ENCODE assay signal across 8 cellular contexts in genomic region chr2:56185101-56185581, GRCh38. TPM values are rescaled to one million over a fixed set of nuclear protein-coding genes. Genes with fewer than 3 reads are reported as not detected.
DNase-seq lines count a peak whose midpoint lies in the region; ATAC-seq and TF ChIP-seq lines count a peak whose summit lies in the region.

No MANE protein-coding gene starts in this region.

- peak overlapping the region in 2 of 3 donors; percentile 43 to 74 for H3K27ac Mint-ChIP-seq in IgD-negative memory B cell
- H3K27ac Mint-ChIP-seq in central memory CD8-positive, alpha-beta T cell (ENCODE audit: low read depth) = no peak overlapping the region

- H3K4me3 Mint-ChIP-seq in IgD-negative memory B cell = peak overlapping the region; percentile 19 to 73 (median 43)
- peak overlapping the region; percentile 36 for H3K4me3 Mint-ChIP-seq in central memory CD8-positive, alpha-beta T cell

- H3K9me3 ChIP-seq in right lobe of liver (no peaks in the 10 kb centered on the region), tibial nerve (no peaks in the 10 kb centered on the region)

- H3K36me3 ChIP-seq in right lobe of liver (no peaks in the 10 kb centered on the region), tibial nerve (no peaks in the 10 kb centered on the region)

- WGBS in right lobe of liver (ENCODE audit: insufficient coverage, low coverage, low lambda C conversion rate, missing lambda C conversion rate) = 0% methylated on average over 9 of the region's 24 CpGs
- WGBS in tibial nerve, 2 donors = 0 to 2% methylated on average over 14 to 24 of the region's 24 CpGs

- TF ChIP-seq CTCF in right lobe of liver (IDR thresholded peaks at IDR 0.05) = no peak
- TF ChIP-seq CTCF in tibial nerve (IDR thresholded peaks at IDR 0.05) = no peak

- no peaks in the 10 kb centered on the region for H3K36me3 Mint-ChIP-seq in IgD-negative memory B cell
- no peaks in the 10 kb centered on the region for H3K36me3 Mint-ChIP-seq in central memory CD8-positive, alpha-beta T cell (ENCODE audit: insufficient read depth)

- DNase-seq in C1 segment of cervical spinal cord (lab: John Stamatoyannopoulos, UW) = peak in 12 of 14 donors; percentile 15 to 77 (median 36)
- DNase-seq in central memory CD8-positive, alpha-beta T cell (ENCODE audit: low spot score in 2 of 2) = no peak
- peak; percentile 41 to 61 (median 46) for DNase-seq in right lobe of liver
- DNase-seq in tibial nerve (ENCODE audit: low spot score in 2 of 2) = peak in 1 of 2 donors; percentile 20
- no peak for DNase-seq in NCI-H187 (lab: John Stamatoyannopoulos, UW)
- no peak for DNase-seq in GF-D8 (lab: John Stamatoyannopoulos, UW)

- no peak for TF ChIP-seq EP300 in tibial nerve (IDR thresholded peaks at IDR 0.05)

- H3K27ac ChIP-seq in right lobe of liver = no peak overlapping the region
- H3K27ac ChIP-seq in tibial nerve = peak overlapping the region in 1 of 4 donors; percentile 39

- H3K4me3 ChIP-seq in right lobe of liver (peak overlapping the region; percentile 50 to 62 (median 54)), tibial nerve (peak overlapping the region; percentile 38 to 62 (median 50))

- TF ChIP-seq POLR2A in right lobe of liver (IDR thresholded peaks at IDR 0.05) (no peak), tibial nerve (IDR thresholded peaks at IDR 0.05) (no peak)

- peaks cover 0 to 11% (median 0%) of the 10 kb centered on the region in 4 donors for H3K4me1 ChIP-seq in right lobe of liver
- H3K4me1 ChIP-seq in tibial nerve = peaks cover 0 to 31% (median 7%) of the 10 kb centered on the region in 4 donors

- peaks cover 0 to 7% (median 5%) of the 10 kb centered on the region in 3 donors for H3K4me1 Mint-ChIP-seq in IgD-negative memory B cell
- no peaks in the 10 kb centered on the region for H3K4me1 Mint-ChIP-seq in central memory CD8-positive, alpha-beta T cell

- H3K9me3 Mint-ChIP-seq in IgD-negative memory B cell = peaks cover 0 to 4% (median 0%) of the 10 kb centered on the region in 3 donors
- H3K9me3 Mint-ChIP-seq in central memory CD8-positive, alpha-beta T cell = no peaks in the 10 kb centered on the region

- ATAC-seq in central memory CD8-positive, alpha-beta T cell (replicated peaks; ENCODE audit: extremely low read depth, poor library complexity, severe bottlenecking) = no peak
- peak; percentile 60 to 75 (median 74) for ATAC-seq in right lobe of liver
- no peak for ATAC-seq in GM18517 (IDR thresholded peaks at IDR 0.05; ENCODE audit: unreplicated experiment)

- intact Hi-C loops in right lobe of liver (cut with DNase I) = loop anchor here in 1 of 2 donors (10.0 kb wide), 1 partner anchor 570 kb away; no protein-coding TSS in a partner anchor

- peaks cover 32% of the 10 kb centered on the region for H3K27me3 Mint-ChIP-seq in IgD-negative memory B cell
- H3K27me3 Mint-ChIP-seq in central memory CD8-positive, alpha-beta T cell = peaks cover 52% of the 10 kb centered on the region

- H3K27me3 ChIP-seq in right lobe of liver (no peaks in the 10 kb centered on the region), tibial nerve (peaks cover 0 to 24% of the 10 kb centered on the region in 2 donors)

RNA-seq across cellular contexts. Expression of gene CCDC85A, which starts 1.4 kb away (rescaled TPM):
- polyA plus RNA-seq in IgD-negative memory B cell = 0.15 TPM
- total RNA-seq in right lobe of liver (under 1 TPM in 5 of 6 experiments, not detected in 1; 0.07 to 0.31 (median 0.14) TPM), tibial nerve (10 to 100 TPM in 1 of 4 donors, 1 to 10 TPM in 3; 2.8 to 12.2 (median 5.4) TPM)

Comparison
In these comparisons a context has a peak if more than half of its experiments do, and no peak if none do; other contexts are left out.
1. DNase-seq: peak in C1 segment of cervical spinal cord (12 of 14) and right lobe of liver (3 of 3); none in central memory CD8-positive, alpha-beta T cell (0 of 2), NCI-H187 (0 of 2) and GF-D8 (single experiment).
2. ATAC-seq: peak in right lobe of liver (4 of 4); none in central memory CD8-positive, alpha-beta T cell (single experiment) and GM18517 (single experiment).